24 cellular contexts compared by ENCODE assay signal in the genomic region with DNA sequence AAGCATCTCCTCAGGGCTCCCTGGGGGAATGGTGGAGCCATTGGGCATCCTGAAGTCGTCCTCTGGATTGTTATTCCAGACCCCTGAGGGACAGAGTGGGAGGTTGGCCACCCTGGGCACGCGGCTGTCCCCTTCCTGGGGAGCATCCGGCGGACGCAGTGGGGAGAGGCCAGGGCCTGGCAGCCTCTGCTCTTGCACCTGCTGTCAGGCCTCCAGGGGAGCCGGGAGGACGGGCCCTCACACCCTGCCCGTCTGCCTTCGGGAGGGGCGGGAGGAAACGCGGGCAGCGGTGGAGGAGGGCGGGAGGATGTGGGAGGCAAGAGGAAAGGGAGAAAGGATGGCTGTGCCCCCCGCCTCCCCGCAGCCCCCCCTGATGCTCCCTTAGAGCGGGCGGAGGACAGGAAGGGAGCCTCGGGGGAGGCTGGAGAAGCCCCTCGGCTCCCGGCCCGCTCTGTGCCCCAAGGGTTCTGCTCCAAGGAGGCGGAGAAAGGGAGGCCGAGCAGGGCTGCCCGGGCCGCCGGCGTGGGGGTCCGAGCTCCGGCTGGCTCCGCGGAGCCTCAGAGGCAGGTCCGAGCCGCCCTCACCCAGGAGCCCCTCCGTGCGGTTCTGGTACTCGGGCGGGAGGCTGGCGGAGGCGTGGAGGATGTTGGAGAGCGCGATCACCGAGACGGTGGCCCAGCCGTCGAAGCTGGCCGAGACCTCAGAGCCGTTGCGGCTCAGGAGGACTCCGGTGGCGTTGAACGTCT. TPM values are rescaled to one million over a fixed set of nuclear protein-coding genes. Genes with fewer than 3 reads are reported as not detected.
A peak's percentile ranks its signal among the peaks of the same experiment; 100 is the strongest.
DNase-seq lines count a peak whose midpoint lies in the region; ATAC-seq and TF ChIP-seq lines count a peak whose summit lies in the region.
"Had no signal": no experiment of that assay in that cellular context is flagged by ENCODE, and none has a peak within 500 bp of the region (broad histone marks: within the 10 kb centered on the region; RNA-seq: fewer than 3 reads in every experiment).

No MANE protein-coding gene starts in this region.

- no peak overlapping the region for H3K4me3 ChIP-seq in Jurkat, Clone E6-1 (ENCODE audit: low read length)
- H3K4me3 ChIP-seq in ovary = no peak overlapping the region

- H3K36me3 Mint-ChIP-seq in activated T-cell treated with anti-CD3 and anti-CD28 coated beads, Interleukin-2, amount 50 U/mL, for 4 hours (ENCODE audit: insufficient read depth) = no peaks in the 10 kb centered on the region
- H3K36me3 Mint-ChIP-seq in central memory CD8-positive, alpha-beta T cell (ENCODE audit: insufficient read depth) = peaks cover 1% of the 10 kb centered on the region
- H3K36me3 Mint-ChIP-seq: activated CD4-positive, alpha-beta memory T cell treated with anti-CD3 and anti-CD28 coated beads for 36 hours; IgD-negative memory B cell; naive thymus-derived CD8-positive, alpha-beta T cell had no signal

- TF ChIP-seq POLR2A in ovary (IDR thresholded peaks at IDR 0.05) = no peak

- H3K27me3 Mint-ChIP-seq in activated T-cell treated with anti-CD3 and anti-CD28 coated beads, Interleukin-2, amount 50 U/mL, for 4 hours (ENCODE audit: low read depth) = peaks cover 47% of the 10 kb centered on the region
- H3K27me3 Mint-ChIP-seq in central memory CD8-positive, alpha-beta T cell = peaks cover 58% of the 10 kb centered on the region

- no peak overlapping the region for H3K27ac ChIP-seq in ovary
- H3K27ac ChIP-seq: brain microvascular endothelial cell, C4-2B, VCaP had no signal

- DNase-seq in activated T-cell treated with anti-CD3 and anti-CD28 coated beads, Interleukin-2, amount 50 U/mL, for 4 hours = no peak
- no peak for DNase-seq in activated T-cell treated with anti-CD3 and anti-CD28 coated beads, Interleukin-2, amount 50 U/mL, for 48 hours
- peak; percentile 27 for DNase-seq in Jurkat, Clone E6-1 (ENCODE audit: low read depth, low spot score)
- DNase-seq in central memory CD8-positive, alpha-beta T cell (ENCODE audit: low spot score in 2 of 2) = no peak
- DNase-seq in posterior vena cava (ENCODE audit: low spot score) = peak; percentile 73
- DNase-seq in kidney glomerular epithelial cell (lab: John Stamatoyannopoulos, UW) = no peak
- no peak for DNase-seq in ovary
- DNase-seq: activated CD4-positive, alpha-beta memory T cell treated with anti-CD3 and anti-CD28 coated beads for 36 hours; activated naive CD8-positive, alpha-beta T cell treated with anti-CD3 and anti-CD28 coated beads, Interleukin-2, amount 50 U/mL, for 24 hours; activated T-cell treated with anti-CD3 and anti-CD28 coated beads, Interleukin-2, amount 50 U/mL, for 24 hours; brain microvascular endothelial cell; DMS79; foreskin fibroblast; MM.1S; NCI-H187 treated with DMSO at 0.1 percent for 48 hours; NCI-H524 treated with DMSO at 0.1 percent for 48 hours; T-helper 1 cell had no signal

- peaks cover 7% of the 10 kb centered on the region for H3K4me1 ChIP-seq in ovary (ENCODE audit: insufficient read depth)

- intact Hi-C loops in posterior vena cava (cut with DNase I) (no loop called here), ovary (cut with DNase I) (no loop called here)

- no peaks in the 10 kb centered on the region for H3K9me3 Mint-ChIP-seq in activated T-cell treated with anti-CD3 and anti-CD28 coated beads, Interleukin-2, amount 50 U/mL, for 4 hours
- H3K9me3 Mint-ChIP-seq in central memory CD8-positive, alpha-beta T cell = no peaks in the 10 kb centered on the region
- H3K9me3 Mint-ChIP-seq: activated CD4-positive, alpha-beta memory T cell treated with anti-CD3 and anti-CD28 coated beads for 36 hours; activated naive CD8-positive, alpha-beta T cell treated with anti-CD3 and anti-CD28 coated beads, Interleukin-2, amount 50 U/mL, for 24 hours; activated T-cell treated with anti-CD3 and anti-CD28 coated beads, Interleukin-2, amount 50 U/mL, for 24 hours; IgD-negative memory B cell; naive thymus-derived CD8-positive, alpha-beta T cell had no signal

- no peaks in the 10 kb centered on the region for H3K27me3 ChIP-seq in ovary

- 8 to 22% (median 12%) methylated on average over 47 to 53 of the region's 53 CpGs for WGBS in ovary, 3 donors

- TF ChIP-seq CTCF in ovary (IDR thresholded peaks at IDR 0.05) = no peak

- TF ChIP-seq EP300 in ovary (IDR thresholded peaks at IDR 0.05) = no peak

- H3K4me3 Mint-ChIP-seq in activated T-cell treated with anti-CD3 and anti-CD28 coated beads, Interleukin-2, amount 50 U/mL, for 4 hours = no peak overlapping the region
- peak overlapping the region; percentile 38 for H3K4me3 Mint-ChIP-seq in central memory CD8-positive, alpha-beta T cell
- H3K4me3 Mint-ChIP-seq: activated CD4-positive, alpha-beta memory T cell treated with anti-CD3 and anti-CD28 coated beads for 36 hours; activated naive CD8-positive, alpha-beta T cell treated with anti-CD3 and anti-CD28 coated beads, Interleukin-2, amount 50 U/mL, for 24 hours; activated T-cell treated with anti-CD3 and anti-CD28 coated beads, Interleukin-2, amount 50 U/mL, for 24 hours; IgD-negative memory B cell had no signal

- no peaks in the 10 kb centered on the region for H3K36me3 ChIP-seq in ovary
- H3K36me3 ChIP-seq: brain microvascular endothelial cell had no signal

- peak; percentile 18 to 28 for ATAC-seq in activated T-cell treated with anti-CD3 and anti-CD28 coated beads, Interleukin-2, amount 50 U/mL, for 4 hours
- no peak for ATAC-seq in central memory CD8-positive, alpha-beta T cell (replicated peaks; ENCODE audit: extremely low read depth, poor library complexity, severe bottlenecking)
- no peak for ATAC-seq in HG03097 (IDR thresholded peaks at IDR 0.05; ENCODE audit: low FRiP score, unreplicated experiment)
- ATAC-seq: activated naive CD8-positive, alpha-beta T cell treated with anti-CD3 and anti-CD28 coated beads, Interleukin-2, amount 50 U/mL, for 24 hours had no signal

- H3K4me1 Mint-ChIP-seq in activated T-cell treated with anti-CD3 and anti-CD28 coated beads, Interleukin-2, amount 50 U/mL, for 4 hours (ENCODE audit: low read depth) = no peaks in the 10 kb centered on the region
- peaks cover 17% of the 10 kb centered on the region for H3K4me1 Mint-ChIP-seq in central memory CD8-positive, alpha-beta T cell
- H3K4me1 Mint-ChIP-seq: activated naive CD8-positive, alpha-beta T cell treated with anti-CD3 and anti-CD28 coated beads, Interleukin-2, amount 50 U/mL, for 24 hours had no signal

- H3K27ac Mint-ChIP-seq in central memory CD8-positive, alpha-beta T cell (ENCODE audit: low read depth) = no peak overlapping the region
- H3K27ac Mint-ChIP-seq: activated CD4-positive, alpha-beta memory T cell treated with anti-CD3 and anti-CD28 coated beads for 36 hours; activated naive CD8-positive, alpha-beta T cell treated with anti-CD3 and anti-CD28 coated beads, Interleukin-2, amount 50 U/mL, for 24 hours; activated T-cell treated with anti-CD3 and anti-CD28 coated beads, Interleukin-2, amount 50 U/mL, for 24 hours; IgD-negative memory B cell; naive thymus-derived CD8-positive, alpha-beta T cell had no signal

- no peaks in the 10 kb centered on the region for H3K9me3 ChIP-seq in ovary

RNA-seq across cellular contexts. Expression of a gene that starts 40.9 kb away (rescaled TPM):
- under 1 TPM; 0.63 to 0.95 (median 0.63) TPM for total RNA-seq in activated T-cell treated with anti-CD3 and anti-CD28 coated beads, Interleukin-2, amount 50 U/mL, for 4 hours
- polyA plus RNA-seq in Jurkat, Clone E6-1 (2012; ENCODE audit: insufficient read depth, insufficient read length) = not detected
- total RNA-seq in posterior vena cava (1 to 10 TPM; 3.8 to 9.4 TPM), ovary (10 to 100 TPM in 5 of 7 donors, 1 to 10 TPM in 2; 5.7 to 25.5 (median 11.3) TPM)
- polyA plus RNA-seq in ovary = 1 to 10 TPM; 1.5 to 5.3 TPM

RNA-seq across cellular contexts. Expression of a gene that starts 50.1 kb away (rescaled TPM):
- under 1 TPM; 0.08 to 0.24 (median 0.13) TPM for total RNA-seq in activated T-cell treated with anti-CD3 and anti-CD28 coated beads, Interleukin-2, amount 50 U/mL, for 4 hours
- polyA plus RNA-seq in Jurkat, Clone E6-1 (2012; ENCODE audit: insufficient read depth, insufficient read length) = 0.60 TPM
- total RNA-seq in posterior vena cava (not detected), ovary (under 1 TPM in 5 of 7 donors, not detected in 2; 0.23 to 0.99 (median 0.65) TPM)
- polyA plus RNA-seq in ovary = under 1 TPM; 0.02 to 0.06 TPM
- total RNA-seq: A673; naive thymus-derived CD8-positive, alpha-beta T cell had no signal
- polyA plus RNA-seq: naive thymus-derived CD8-positive, alpha-beta T cell; urinary bladder had no signal

Comparison
In these comparisons a context has a peak if more than half of its experiments do, and no peak if none do; other contexts are left out.
1. ATAC-seq: peak in activated T-cell treated with anti-CD3 and anti-CD28 coated beads, Interleukin-2, amount 50 U/mL, for 4 hours (2 of 2); none in central memory CD8-positive, alpha-beta T cell (single experiment) and HG03097 (single experiment).
2. DNase-seq: peak in Jurkat, Clone E6-1 (single experiment) and posterior vena cava (single experiment); none in activated T-cell treated with anti-CD3 and anti-CD28 coated beads, Interleukin-2, amount 50 U/mL, for 4 hours (single experiment), activated T-cell treated with anti-CD3 and anti-CD28 coated beads, Interleukin-2, amount 50 U/mL, for 48 hours (0 of 2), central memory CD8-positive, alpha-beta T cell (0 of 2), kidney glomerular epithelial cell (single experiment) and ovary (0 of 5).